Comparison of ENCODE assay signal across 1 cellular context in the genomic region with DNA sequence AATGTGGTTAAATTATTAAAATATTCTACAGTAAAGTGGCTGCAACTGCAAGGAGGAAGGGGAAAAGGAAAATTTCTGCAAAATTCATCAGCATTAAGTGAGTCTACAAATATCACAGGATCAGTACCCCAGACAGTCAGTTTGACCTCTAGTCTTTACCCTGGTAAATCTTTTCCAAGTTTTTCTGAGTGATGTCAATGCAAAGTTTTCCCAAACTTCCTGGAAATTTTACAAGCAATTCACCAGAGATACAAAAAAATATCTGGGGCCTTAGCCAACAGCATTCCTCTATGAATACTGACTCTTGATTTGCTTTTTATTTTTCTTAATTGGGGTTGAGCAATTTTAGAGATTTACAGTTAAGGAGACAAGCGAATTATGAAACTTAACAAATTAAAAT.
TF ChIP-seq lines count a peak whose summit lies in the region.

No MANE protein-coding gene starts in this region.

TF ChIP-seq in SK-N-SH, 30 proteins besides CTCF, POLR2A, EP300 and RAD21 (continued from another document):
- TF ChIP-seq YY1 (IDR thresholded peaks at IDR 0.05; ENCODE audit: low read depth), result no peak
- no peak for TF ChIP-seq CHD2 (IDR thresholded peaks at IDR 0.05; ENCODE audit: low read length, partially characterized antibody)
- no peak for TF ChIP-seq TAF1 (IDR thresholded peaks at IDR 0.05; ENCODE audit: borderline replicate concordance, low read depth, low read length)
- TF ChIP-seq, protein P1, sequence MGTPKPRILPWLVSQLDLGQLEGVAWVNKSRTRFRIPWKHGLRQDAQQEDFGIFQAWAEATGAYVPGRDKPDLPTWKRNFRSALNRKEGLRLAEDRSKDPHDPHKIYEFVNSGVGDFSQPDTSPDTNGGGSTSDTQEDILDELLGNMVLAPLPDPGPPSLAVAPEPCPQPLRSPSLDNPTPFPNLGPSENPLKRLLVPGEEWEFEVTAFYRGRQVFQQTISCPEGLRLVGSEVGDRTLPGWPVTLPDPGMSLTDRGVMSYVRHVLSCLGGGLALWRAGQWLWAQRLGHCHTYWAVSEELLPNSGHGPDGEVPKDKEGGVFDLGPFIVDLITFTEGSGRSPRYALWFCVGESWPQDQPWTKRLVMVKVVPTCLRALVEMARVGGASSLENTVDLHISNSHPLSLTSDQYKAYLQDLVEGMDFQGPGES (IDR thresholded peaks at IDR 0.05; ENCODE audit: low read depth, low read length), result no peak
- no peak for TF ChIP-seq EZH2phosphoT487 (IDR thresholded peaks at IDR 0.05; ENCODE audit: borderline replicate concordance, low read depth)
- TF ChIP-seq RFX5 (IDR thresholded peaks at IDR 0.05; ENCODE audit: low read length), result no peak
- TF ChIP-seq, protein P2, sequence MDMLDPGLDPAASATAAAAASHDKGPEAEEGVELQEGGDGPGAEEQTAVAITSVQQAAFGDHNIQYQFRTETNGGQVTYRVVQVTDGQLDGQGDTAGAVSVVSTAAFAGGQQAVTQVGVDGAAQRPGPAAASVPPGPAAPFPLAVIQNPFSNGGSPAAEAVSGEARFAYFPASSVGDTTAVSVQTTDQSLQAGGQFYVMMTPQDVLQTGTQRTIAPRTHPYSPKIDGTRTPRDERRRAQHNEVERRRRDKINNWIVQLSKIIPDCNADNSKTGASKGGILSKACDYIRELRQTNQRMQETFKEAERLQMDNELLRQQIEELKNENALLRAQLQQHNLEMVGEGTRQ (IDR thresholded peaks at IDR 0.05; ENCODE audit: borderline replicate concordance, low read depth, low read length), result no peak
- TF ChIP-seq NFIC (IDR thresholded peaks at IDR 0.05; ENCODE audit: borderline replicate concordance), result no peak
- no peak for TF ChIP-seq RXRA (IDR thresholded peaks at IDR 0.05; ENCODE audit: borderline replicate concordance, low read depth)
- no peak for TF ChIP-seq FOXM1 (IDR thresholded peaks at IDR 0.05; ENCODE audit: low read depth)
- no peak for TF ChIP-seq NRF1 (IDR thresholded peaks at IDR 0.05; ENCODE audit: low read depth, low read length)
- peak; percentile 14; the same call in 1 of the 2 replicates for TF ChIP-seq JUND (IDR thresholded peaks at IDR 0.05)
- peak; percentile 15; the same call in 1 of the 2 replicates for TF ChIP-seq TCF12 (IDR thresholded peaks at IDR 0.05)
- no peak for TF ChIP-seq SMC3 (IDR thresholded peaks at IDR 0.05; ENCODE audit: low read depth, low read length)
